ENCODE assay signal across 9 cellular contexts in genomic region chr14:24310387-24310665, GRCh38. TPM values are rescaled to one million over a fixed set of nuclear protein-coding genes. Genes with fewer than 3 reads are reported as not detected.
A peak's percentile ranks its signal among the peaks of the same experiment; 100 is the strongest.
DNase-seq lines count a peak whose midpoint lies in the region; TF ChIP-seq lines count a peak whose summit lies in the region.
"Had no signal": no experiment of that assay in that cellular context is flagged by ENCODE, and none has a peak within 500 bp of the region (broad histone marks: within the 10 kb centered on the region; RNA-seq: fewer than 3 reads in every experiment).

No MANE protein-coding gene starts in this region.

- peak overlapping the region; percentile 58 for H3K4me3 ChIP-seq in CD8-positive, alpha-beta memory T cell (ENCODE audit: low read length)
- H3K4me3 ChIP-seq in Peyer's patch: peak overlapping the region; percentile 44 to 64 (median 58)
- H3K4me3 ChIP-seq in parathyroid adenoma (ENCODE audit: low read depth, low read length): peak overlapping the region; percentile 33
- H3K4me3 ChIP-seq: SK-N-MC had no signal

- H3K4me2 ChIP-seq in parathyroid adenoma (ENCODE audit: low read length): peak overlapping the region; percentile 69

- no peaks in the 10 kb centered on the region for H3K79me2 ChIP-seq in parathyroid adenoma

- peak overlapping the region; percentile 69 for H3K27ac ChIP-seq in CD8-positive, alpha-beta memory T cell (ENCODE audit: low read depth, low read length)
- H3K27ac ChIP-seq in Peyer's patch (peak overlapping the region; percentile 62 to 96 (median 85)), epithelial cell of prostate (peak overlapping the region; percentile 74), parathyroid adenoma (peak overlapping the region; percentile 68)
- H3K27ac ChIP-seq: SK-N-MC had no signal

- CTCF ChIA-PET in CD8-positive, alpha-beta memory T cell (lab: Charles Lee): interaction anchor here (0.9 to 17.7 kb wide), 13 partner anchors 10 to 126 kb away, joined by 3 to 265 read pairs (median 12); partner anchors contain the start of genes ADCY4, CBLN3, DHRS1 and KHNYN

- TF ChIP-seq CTCF in Peyer's patch (IDR thresholded peaks at IDR 0.05) (no peak), parathyroid adenoma (IDR thresholded peaks at IDR 0.05) (no peak)

- TF ChIP-seq POLR2A in Peyer's patch (IDR thresholded peaks at IDR 0.05): no peak

- H3K27me3 ChIP-seq in CD8-positive, alpha-beta memory T cell (ENCODE audit: insufficient read depth, low read length, poor library complexity, severe bottlenecking): no peaks in the 10 kb centered on the region
- H3K27me3 ChIP-seq in Peyer's patch (no peaks in the 10 kb centered on the region), parathyroid adenoma (ENCODE audit: control insufficient read depth, insufficient read depth, low read length) (no peaks in the 10 kb centered on the region)

- DNase-seq in CD8-positive, alpha-beta memory T cell: no peak
- no peak for DNase-seq in Peyer's patch
- DNase-seq in epithelial cell of prostate (ENCODE audit: low read depth, low spot score): no peak
- no peak for DNase-seq in DMS53 (lab: John Stamatoyannopoulos, UW)
- DNase-seq in NCI-H2171 (lab: John Stamatoyannopoulos, UW): no peak
- DNase-seq in SKM-1 (lab: John Stamatoyannopoulos, UW; ENCODE audit: unreplicated experiment): no peak
- DNase-seq in SIG-M5 (lab: John Stamatoyannopoulos, UW): no peak

- H3K9me3 Mint-ChIP-seq in CD8-positive, alpha-beta memory T cell: no peaks in the 10 kb centered on the region

- H3K36me3 Mint-ChIP-seq in CD8-positive, alpha-beta memory T cell: peaks cover 0 to 31% (median 10%) of the 10 kb centered on the region in 3 donors

- H3K4me3 Mint-ChIP-seq in CD8-positive, alpha-beta memory T cell: peak overlapping the region; percentile 79 to 87 (median 83)

- peaks cover 66% of the 10 kb centered on the region for H3K4me1 ChIP-seq in CD8-positive, alpha-beta memory T cell (ENCODE audit: insufficient read depth, low read length)
- H3K4me1 ChIP-seq in Peyer's patch (peaks cover 8 to 63% (median 27%) of the 10 kb centered on the region in 4 donors), parathyroid adenoma (peaks cover 7% of the 10 kb centered on the region)

- H2AFZ ChIP-seq in parathyroid adenoma: peak overlapping the region; percentile 90

- peak overlapping the region; percentile 89 to 98 (median 96) for H3K27ac Mint-ChIP-seq in CD8-positive, alpha-beta memory T cell

- peaks cover 0 to 2% of the 10 kb centered on the region in 2 donors for H3K27me3 Mint-ChIP-seq in CD8-positive, alpha-beta memory T cell

- no peaks in the 10 kb centered on the region for H3K9me3 ChIP-seq in CD8-positive, alpha-beta memory T cell (ENCODE audit: low read length)
- no peaks in the 10 kb centered on the region for H3K9me3 ChIP-seq in Peyer's patch
- H3K9me3 ChIP-seq in parathyroid adenoma (ENCODE audit: control insufficient read depth, low read length): no peaks in the 10 kb centered on the region

- no peak overlapping the region for H3K9ac ChIP-seq in parathyroid adenoma

- POLR2A ChIA-PET in CD8-positive, alpha-beta memory T cell (lab: Charles Lee): interaction anchor here (0.6 to 3.5 kb wide), 9 partner anchors 9 to 120 kb away, joined by 3 to 26 read pairs (median 8); partner anchors contain the start of genes CBLN3, DHRS1, KHNYN and NOP9

- H3K36me3 ChIP-seq in CD8-positive, alpha-beta memory T cell (ENCODE audit: insufficient read depth, low read length): peaks cover 16% of the 10 kb centered on the region
- H3K36me3 ChIP-seq in Peyer's patch (peaks cover 0 to 21% (median 0%) of the 10 kb centered on the region in 3 donors), parathyroid adenoma (ENCODE audit: control insufficient read depth, insufficient read depth, low read length) (no peaks in the 10 kb centered on the region)

- peaks cover 64 to 72% (median 65%) of the 10 kb centered on the region in 3 donors for H3K4me1 Mint-ChIP-seq in CD8-positive, alpha-beta memory T cell

RNA-seq across cellular contexts. Expression of gene LTB4R2, which starts 0.4 kb away (rescaled TPM):
- 1 to 10 TPM; 8.3 to 8.7 TPM for total RNA-seq in CD8-positive, alpha-beta memory T cell
- polyA plus RNA-seq in CD8-positive, alpha-beta memory T cell: 2.6 TPM
- total RNA-seq in Peyer's patch: 10 to 100 TPM in 2 of 4 donors, 1 to 10 TPM in 2; 7.7 to 37.2 (median 12.2) TPM

RNA-seq across cellular contexts. Expression of gene LTB4R, which starts 1.0 kb away (rescaled TPM):
- total RNA-seq in CD8-positive, alpha-beta memory T cell: 10 to 100 TPM in 1 of 2 experiments, 1 to 10 TPM in 1; 9.8 to 12.3 TPM
- polyA plus RNA-seq in CD8-positive, alpha-beta memory T cell: 10.3 TPM
- total RNA-seq in Peyer's patch: 10 to 100 TPM in 2 of 4 donors, 1 to 10 TPM in 2; 5.1 to 28.5 (median 10.1) TPM

RNA-seq across cellular contexts. Expression of gene CIDEB, which starts 2.5 kb away (rescaled TPM):
- 10 to 100 TPM; 12.4 to 12.7 TPM for total RNA-seq in CD8-positive, alpha-beta memory T cell
- polyA plus RNA-seq in CD8-positive, alpha-beta memory T cell: 27.5 TPM
- 100 to 1,000 TPM in 2 of 4 donors, 10 to 100 TPM in 2; 22.3 to 184 (median 136) TPM for total RNA-seq in Peyer's patch

RNA-seq across cellular contexts. Expression of gene NOP9, which starts 10.7 kb away (rescaled TPM):
- 10 to 100 TPM; 44.1 to 47.1 TPM for total RNA-seq in CD8-positive, alpha-beta memory T cell
- 2.1 TPM for polyA plus RNA-seq in CD8-positive, alpha-beta memory T cell
- total RNA-seq in Peyer's patch: 10 to 100 TPM; 14.5 to 30.0 (median 22.4) TPM

RNA-seq across cellular contexts. Expression of gene DHRS1, which starts 10.7 kb away (rescaled TPM):
- total RNA-seq in CD8-positive, alpha-beta memory T cell: 1 to 10 TPM; 9.3 to 9.8 TPM
- polyA plus RNA-seq in CD8-positive, alpha-beta memory T cell: 34.8 TPM
- total RNA-seq in Peyer's patch: 100 to 1,000 TPM in 1 of 4 donors, 10 to 100 TPM in 3; 51.2 to 130 (median 67.1) TPM
